27 cellular contexts compared by ENCODE assay signal in genomic region chr3:100780223-100780622, GRCh38.
"Had no signal": no experiment of that assay in that cellular context is flagged by ENCODE, and none has a peak within 500 bp of the region (broad histone marks: within the 10 kb centered on the region; RNA-seq: fewer than 3 reads in every experiment).

No MANE protein-coding gene starts in this region.

- H3K4me3 ChIP-seq: stomach, suprapubic skin, testis, thoracic aorta, thyroid gland, tibial artery, tibial nerve, transverse colon, upper lobe of left lung, upper lobe of right lung, uterus, vagina had no signal

- H3K36me3 ChIP-seq: thyroid gland, transverse colon, uterus had no signal

- H3K4me3 Mint-ChIP-seq: stimulated activated effector memory CD8-positive, alpha-beta T cell treated with anti-CD3 and anti-CD28 coated beads, Interleukin-12 subunit alpha, Interleukin-12 subunit beta, amount 100 ng/mL, for 72 hours; stimulated activated memory B cell treated with anti-CD40 and anti-IgM and Interleukin-4, amounts not matched to agents 10 μg/mL and 1 μg/mL and 100 μg/mL, for 72 hours; stimulated activated naive B cell treated with anti-CD40 and anti-IgM and Interleukin-4, amounts not matched to agents 10 μg/mL and 1 μg/mL and 100 μg/mL, for 72 hours; stimulated activated naive CD8-positive, alpha-beta T cell treated with anti-CD3 and anti-CD28 coated beads, Interleukin-15, amount 100 ng/mL, for 72 hours; stimulated activated naive CD8-positive, alpha-beta T cell treated with anti-CD3 and anti-CD28 coated beads, Interleukin-15, Interleukin-2, amounts not matched to agents 100 ng/mL and 50 ng/mL, for 24 hours; type B pancreatic cell had no signal

- H3K27me3 Mint-ChIP-seq: stimulated activated memory B cell treated with anti-CD40 and anti-IgM and Interleukin-4, amounts not matched to agents 10 μg/mL and 1 μg/mL and 100 μg/mL, for 72 hours; stimulated activated naive B cell treated with anti-CD40 and anti-IgM and Interleukin-4, amounts not matched to agents 10 μg/mL and 1 μg/mL and 100 μg/mL, for 72 hours; stimulated activated naive CD8-positive, alpha-beta T cell treated with anti-CD3 and anti-CD28 coated beads, Interleukin-15, amount 100 ng/mL, for 72 hours; stimulated activated naive CD8-positive, alpha-beta T cell treated with anti-CD3 and anti-CD28 coated beads, Interleukin-15, Interleukin-2, amounts not matched to agents 100 ng/mL and 50 ng/mL, for 24 hours; type B pancreatic cell had no signal

- DNase-seq: stimulated activated CD4-positive, alpha-beta T cell treated with anti-CD3 and anti-CD28 coated beads, Interleukin-2, amount 100 ng/mL, for 48 hours; stimulated activated CD4-positive, alpha-beta T cell treated with anti-CD3 and anti-CD28 coated beads, Interleukin-4, amount 100 ng/mL, for 1 hour; stimulated activated CD4-positive, alpha-beta T cell treated with anti-CD3 and anti-CD28 coated beads, Interleukin-4, amount 100 ng/mL, for 24 hours; stimulated activated CD4-positive, alpha-beta T cell treated with anti-CD3 and anti-CD28 coated beads, Interleukin-4, amount 100 ng/mL, for 4 hours; stimulated activated CD8-positive, alpha-beta memory T cell treated with anti-CD3 and anti-CD28 coated beads, Interleukin-4, amount 100 ng/mL, for 48 hours; stimulated activated naive B cell treated with anti-CD40 and anti-IgM and Interleukin-4, amounts not matched to agents 10 μg/mL and 1 μg/mL and 100 μg/mL, for 72 hours; stimulated activated naive CD4-positive, alpha-beta T cell; stimulated activated naive CD4-positive, alpha-beta T cell treated with Interleukin-2 at 50 U/mL for 16 hours; stimulated activated naive CD8-positive, alpha-beta T cell treated with anti-CD3 and anti-CD28 coated beads, Interleukin-15, amount 100 ng/mL, for 72 hours; stimulated activated naive CD8-positive, alpha-beta T cell treated with anti-CD3 and anti-CD28 coated beads, Interleukin-15, Interleukin-2, amounts not matched to agents 100 U/mL and 50 U/mL, for 24 hours; stomach; testis; thyroid gland; tibial artery; transverse colon; trophoblast cell; upper lobe of left lung; upper lobe of right lung; uterus had no signal

- H3K4me1 Mint-ChIP-seq: stimulated activated effector memory CD8-positive, alpha-beta T cell treated with anti-CD3 and anti-CD28 coated beads, Interleukin-12 subunit alpha, Interleukin-12 subunit beta, amount 100 ng/mL, for 72 hours; stimulated activated memory B cell treated with anti-CD40 and anti-IgM and Interleukin-4, amounts not matched to agents 10 μg/mL and 1 μg/mL and 100 μg/mL, for 72 hours; stimulated activated naive B cell treated with anti-CD40 and anti-IgM and Interleukin-4, amounts not matched to agents 10 μg/mL and 1 μg/mL and 100 μg/mL, for 72 hours; stimulated activated naive CD8-positive, alpha-beta T cell treated with anti-CD3 and anti-CD28 coated beads, Interleukin-15, amount 100 ng/mL, for 72 hours had no signal

- H3K9me3 ChIP-seq: suprapubic skin, testis, thoracic aorta, thyroid gland, tibial artery, transverse colon, upper lobe of left lung, upper lobe of right lung, uterus, vagina had no signal

- ATAC-seq: stimulated activated effector memory CD8-positive, alpha-beta T cell treated with anti-CD3 and anti-CD28 coated beads, Interleukin-12 subunit alpha, Interleukin-12 subunit beta, amount 100 ng/mL, for 72 hours; stimulated activated memory B cell treated with anti-CD40 and anti-IgM and Interleukin-4, amounts not matched to agents 10 μg/mL and 1 μg/mL and 100 μg/mL, for 72 hours; stimulated activated naive B cell treated with anti-CD40 and anti-IgM and Interleukin-4, amounts not matched to agents 10 μg/mL and 1 μg/mL and 100 μg/mL, for 72 hours; stimulated activated naive CD8-positive, alpha-beta T cell treated with anti-CD3 and anti-CD28 coated beads, Interleukin-15, amount 100 ng/mL, for 72 hours; stimulated activated naive CD8-positive, alpha-beta T cell treated with anti-CD3 and anti-CD28 coated beads, Interleukin-15, Interleukin-2, amounts not matched to agents 100 U/mL and 50 U/mL, for 24 hours; upper lobe of right lung had no signal

- H3K27ac Mint-ChIP-seq: stimulated activated effector memory CD8-positive, alpha-beta T cell treated with anti-CD3 and anti-CD28 coated beads, Interleukin-12 subunit alpha, Interleukin-12 subunit beta, amount 100 ng/mL, for 72 hours; stimulated activated memory B cell treated with anti-CD40 and anti-IgM and Interleukin-4, amounts not matched to agents 10 μg/mL and 1 μg/mL and 100 μg/mL, for 72 hours; stimulated activated naive B cell treated with anti-CD40 and anti-IgM and Interleukin-4, amounts not matched to agents 10 μg/mL and 1 μg/mL and 100 μg/mL, for 72 hours; stimulated activated naive CD8-positive, alpha-beta T cell treated with anti-CD3 and anti-CD28 coated beads, Interleukin-15, amount 100 ng/mL, for 72 hours; stimulated activated naive CD8-positive, alpha-beta T cell treated with anti-CD3 and anti-CD28 coated beads, Interleukin-15, Interleukin-2, amounts not matched to agents 100 ng/mL and 50 ng/mL, for 24 hours; type B pancreatic cell had no signal

- H3K4me1 ChIP-seq: suprapubic skin, testis, upper lobe of left lung, upper lobe of right lung, uterus had no signal

- H3K9me3 Mint-ChIP-seq: stimulated activated effector memory CD8-positive, alpha-beta T cell treated with anti-CD3 and anti-CD28 coated beads, Interleukin-12 subunit alpha, Interleukin-12 subunit beta, amount 100 ng/mL, for 72 hours; stimulated activated naive CD8-positive, alpha-beta T cell treated with anti-CD3 and anti-CD28 coated beads, Interleukin-15, amount 100 ng/mL, for 72 hours; type B pancreatic cell had no signal

- H3K27ac ChIP-seq: stomach, suprapubic skin, testis, thoracic aorta, thyroid gland, tibial artery, tibial nerve, transverse colon, upper lobe of left lung, upper lobe of right lung, uterus, vagina had no signal

- H3K36me3 Mint-ChIP-seq: stimulated activated effector memory CD8-positive, alpha-beta T cell treated with anti-CD3 and anti-CD28 coated beads, Interleukin-12 subunit alpha, Interleukin-12 subunit beta, amount 100 ng/mL, for 72 hours; stimulated activated memory B cell treated with anti-CD40 and anti-IgM and Interleukin-4, amounts not matched to agents 10 μg/mL and 1 μg/mL and 100 μg/mL, for 72 hours; stimulated activated naive B cell treated with anti-CD40 and anti-IgM and Interleukin-4, amounts not matched to agents 10 μg/mL and 1 μg/mL and 100 μg/mL, for 72 hours; type B pancreatic cell had no signal

- H3K27me3 ChIP-seq: stomach, suprapubic skin, testis, thyroid gland, tibial artery, tibial nerve, transverse colon, upper lobe of left lung, upper lobe of right lung, uterus, vagina had no signal
